Comparison of ENCODE assay signal across 2 cellular contexts in the genomic region with DNA sequence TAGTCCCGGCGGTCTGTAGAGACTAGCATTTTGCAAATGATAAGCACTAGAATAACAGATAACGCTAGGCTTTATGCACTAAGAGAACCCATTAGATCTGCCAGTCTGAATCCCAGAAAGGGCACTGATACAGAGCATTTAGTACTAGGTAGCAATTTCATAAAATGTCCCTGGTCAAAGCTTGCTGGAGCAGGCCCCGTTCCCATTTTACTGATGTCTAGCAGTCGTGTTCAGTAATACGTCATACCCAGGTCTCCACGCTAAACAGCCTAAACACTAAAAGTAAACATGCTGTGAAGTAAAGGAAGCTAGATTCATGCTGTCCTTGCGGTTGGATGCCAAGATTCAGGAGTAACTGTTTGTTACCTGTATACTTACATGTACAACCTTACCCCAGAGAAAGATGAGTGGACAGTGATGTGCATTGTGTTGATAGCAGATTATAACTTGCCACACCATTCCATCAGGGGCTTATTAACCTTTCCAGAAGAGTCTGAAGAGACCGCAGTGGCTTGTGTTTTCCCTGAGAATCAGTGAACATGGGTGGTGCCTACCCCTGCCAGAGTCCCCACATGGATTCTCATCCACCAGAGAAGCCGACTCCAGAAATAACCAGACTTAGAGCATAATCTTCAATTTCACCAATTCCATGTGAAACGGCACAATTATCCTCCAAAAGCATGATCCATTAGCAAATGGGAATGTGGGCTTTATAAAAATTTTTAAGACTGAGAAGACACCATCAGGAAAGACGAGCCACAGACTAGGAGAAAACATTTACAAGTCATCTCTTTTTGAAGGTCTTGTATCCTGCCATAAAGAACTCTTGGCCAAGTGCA.
TF ChIP-seq lines count a peak whose summit lies in the region.

No MANE protein-coding gene starts in this region.

TF ChIP-seq in GM23338, 12 proteins besides CTCF, POLR2A, EP300 and RAD21:
- TF ChIP-seq ZNF331 (CRISPR knock-in tag; IDR thresholded peaks at IDR 0.05; ENCODE audit: low read depth) (no peak), POLR2AphosphoS5 (IDR thresholded peaks at IDR 0.05; ENCODE audit: low read depth) (peak; percentile 91), EZH2 (IDR thresholded peaks at IDR 0.05; ENCODE audit: low read depth, unreplicated experiment) (no peak)
TF ChIP-seq in GM23338: peak in this region for 1.

TF ChIP-seq in endothelial cell of umbilical vein, 7 proteins besides CTCF, POLR2A, EP300 and RAD21:
- TF ChIP-seq EZH2 (IDR thresholded peaks at IDR 0.05; ENCODE audit: borderline replicate concordance, low read depth, low read length, severe bottlenecking) (no peak), POLR2AphosphoS5 (IDR thresholded peaks at IDR 0.05; ENCODE audit: insufficient read depth, low read depth, low read length) (peak; percentile 74)
